Comparison of ENCODE assay signal across 24 cellular contexts in genomic region chr4:8284391-8284790, GRCh38. TPM values are rescaled to one million over a fixed set of nuclear protein-coding genes. Genes with fewer than 3 reads are reported as not detected.
"Had no signal": no experiment of that assay in that cellular context is flagged by ENCODE, and none has a peak within 500 bp of the region (broad histone marks: within the 10 kb centered on the region; RNA-seq: fewer than 3 reads in every experiment).

No MANE protein-coding gene starts in this region.

- ATAC-seq: activated T-helper 17 cell treated with anti-CD3 and anti-CD28 coated beads, Interleukin-2, amount 50 U/mL, for 72 hours; PC-3; T-helper 17 cell had no signal

- H3K36me3 ChIP-seq: breast epithelium, MG63 had no signal

- H3K4me3 Mint-ChIP-seq: activated B cell treated with CpG ODN at 0.5 μM for 24 hours; activated CD4-positive, alpha-beta memory T cell treated with anti-CD3 and anti-CD28 coated beads for 36 hours; activated CD4-positive, alpha-beta T cell treated with anti-CD3 and anti-CD28 coated beads, Interleukin-2, amount 10 ng/mL, durations not matched to agents 7 days and 5 days; activated naive CD4-positive, alpha-beta T cell treated with anti-CD3 and anti-CD28 coated beads, Interleukin-2, amount 10 ng/mL, durations not matched to agents 7 days and 5 days; activated naive CD8-positive, alpha-beta T cell treated with anti-CD3 and anti-CD28 coated beads for 36 hours; activated T-helper 17 cell treated with anti-CD3 and anti-CD28 coated beads, Interleukin-2, amount 50 U/mL, for 72 hours; T-helper 17 cell had no signal

- H3K4me3 ChIP-seq: breast epithelium, MG63 had no signal

- DNase-seq: activated B cell treated with CpG ODN at 0.5 μM for 24 hours; activated CD4-positive, alpha-beta memory T cell treated with anti-CD3 and anti-CD28 coated beads for 36 hours; activated CD4-positive, alpha-beta T cell treated with anti-CD3 and anti-CD28 coated beads, Interleukin-2, amount 10 ng/mL, durations not matched to agents 7 days and 5 days; activated CD8-positive, alpha-beta memory T cell treated with anti-CD3 and anti-CD28 coated beads for 24 hours; activated gamma-delta T cell; activated naive CD4-positive, alpha-beta T cell treated with anti-CD3 and anti-CD28 coated beads, Interleukin-2, amount 10 ng/mL, durations not matched to agents 7 days and 5 days; activated naive CD8-positive, alpha-beta T cell treated with anti-CD3 and anti-CD28 coated beads for 36 hours; activated T-cell treated with anti-CD3 and anti-CD28 coated beads, Interleukin-2, amount 50 U/mL, for 48 hours; anterior cingulate cortex; central memory CD4-positive, alpha-beta T cell; MG63; MV-4-11; NCI-H1092 treated with DMSO at 0.1 percent for 48 hours; NCI-H1417 treated with DMSO at 0.1 percent for 48 hours; NCI-H1694; NCI-H2029 treated with DMSO at 0.1 percent for 48 hours; NCI-H510A treated with DMSO at 0.1 percent for 48 hours; NCI-H69; PC-3; SIG-M5; T-helper 17 cell; T1000 had no signal

- H3K9me3 ChIP-seq: breast epithelium, MG63 had no signal

- H3K27me3 ChIP-seq: breast epithelium, MG63 had no signal

- H3K4me1 ChIP-seq: breast epithelium had no signal

- H3K36me3 Mint-ChIP-seq: activated CD4-positive, alpha-beta memory T cell treated with anti-CD3 and anti-CD28 coated beads for 36 hours; activated naive CD4-positive, alpha-beta T cell treated with anti-CD3 and anti-CD28 coated beads, Interleukin-2, amount 10 ng/mL, durations not matched to agents 7 days and 5 days; activated naive CD8-positive, alpha-beta T cell treated with anti-CD3 and anti-CD28 coated beads for 36 hours had no signal

- H3K27me3 Mint-ChIP-seq: activated CD4-positive, alpha-beta memory T cell treated with anti-CD3 and anti-CD28 coated beads for 36 hours; activated CD4-positive, alpha-beta T cell treated with anti-CD3 and anti-CD28 coated beads, Interleukin-2, amount 10 ng/mL, durations not matched to agents 7 days and 5 days; activated naive CD4-positive, alpha-beta T cell treated with anti-CD3 and anti-CD28 coated beads, Interleukin-2, amount 10 ng/mL, durations not matched to agents 7 days and 5 days; activated naive CD8-positive, alpha-beta T cell treated with anti-CD3 and anti-CD28 coated beads for 36 hours; activated T-helper 17 cell treated with anti-CD3 and anti-CD28 coated beads, Interleukin-2, amount 50 U/mL, for 72 hours had no signal

- H3K27ac Mint-ChIP-seq: activated B cell treated with CpG ODN at 0.5 μM for 24 hours; activated CD4-positive, alpha-beta memory T cell treated with anti-CD3 and anti-CD28 coated beads for 36 hours; activated CD4-positive, alpha-beta T cell treated with anti-CD3 and anti-CD28 coated beads, Interleukin-2, amount 10 ng/mL, durations not matched to agents 7 days and 5 days; activated naive CD4-positive, alpha-beta T cell treated with anti-CD3 and anti-CD28 coated beads, Interleukin-2, amount 10 ng/mL, durations not matched to agents 7 days and 5 days; activated naive CD8-positive, alpha-beta T cell treated with anti-CD3 and anti-CD28 coated beads for 36 hours; activated T-helper 17 cell treated with anti-CD3 and anti-CD28 coated beads, Interleukin-2, amount 50 U/mL, for 72 hours; T-helper 17 cell had no signal

- H3K4me1 Mint-ChIP-seq: activated B cell treated with CpG ODN at 0.5 μM for 24 hours; activated CD4-positive, alpha-beta T cell treated with anti-CD3 and anti-CD28 coated beads, Interleukin-2, amount 10 ng/mL, durations not matched to agents 7 days and 5 days; activated naive CD4-positive, alpha-beta T cell treated with anti-CD3 and anti-CD28 coated beads, Interleukin-2, amount 10 ng/mL, durations not matched to agents 7 days and 5 days; activated naive CD8-positive, alpha-beta T cell treated with anti-CD3 and anti-CD28 coated beads for 36 hours; activated T-helper 17 cell treated with anti-CD3 and anti-CD28 coated beads, Interleukin-2, amount 50 U/mL, for 72 hours had no signal

- H3K9me3 Mint-ChIP-seq: activated B cell treated with CpG ODN at 0.5 μM for 24 hours; activated CD4-positive, alpha-beta memory T cell treated with anti-CD3 and anti-CD28 coated beads for 36 hours; activated CD4-positive, alpha-beta T cell treated with anti-CD3 and anti-CD28 coated beads, Interleukin-2, amount 10 ng/mL, durations not matched to agents 7 days and 5 days; activated naive CD4-positive, alpha-beta T cell treated with anti-CD3 and anti-CD28 coated beads, Interleukin-2, amount 10 ng/mL, durations not matched to agents 7 days and 5 days; activated naive CD8-positive, alpha-beta T cell treated with anti-CD3 and anti-CD28 coated beads for 36 hours; activated T-helper 17 cell treated with anti-CD3 and anti-CD28 coated beads, Interleukin-2, amount 50 U/mL, for 72 hours had no signal

RNA-seq across cellular contexts. Expression of gene HTRA3, which starts 14.8 kb away (rescaled TPM):
- total RNA-seq: activated B cell treated with CpG ODN at 0.5 μM for 24 hours; activated CD4-positive, alpha-beta memory T cell treated with anti-CD3 and anti-CD28 coated beads for 36 hours; activated CD4-positive, alpha-beta T cell treated with anti-CD3 and anti-CD28 coated beads, Interleukin-2, amount 10 ng/mL, durations not matched to agents 7 days and 5 days; activated naive CD8-positive, alpha-beta T cell treated with anti-CD3 and anti-CD28 coated beads for 36 hours; activated T-helper 17 cell treated with anti-CD3 and anti-CD28 coated beads, Interleukin-2, amount 50 U/mL, for 72 hours; T-helper 17 cell had no signal
